In the genomic region with DNA sequence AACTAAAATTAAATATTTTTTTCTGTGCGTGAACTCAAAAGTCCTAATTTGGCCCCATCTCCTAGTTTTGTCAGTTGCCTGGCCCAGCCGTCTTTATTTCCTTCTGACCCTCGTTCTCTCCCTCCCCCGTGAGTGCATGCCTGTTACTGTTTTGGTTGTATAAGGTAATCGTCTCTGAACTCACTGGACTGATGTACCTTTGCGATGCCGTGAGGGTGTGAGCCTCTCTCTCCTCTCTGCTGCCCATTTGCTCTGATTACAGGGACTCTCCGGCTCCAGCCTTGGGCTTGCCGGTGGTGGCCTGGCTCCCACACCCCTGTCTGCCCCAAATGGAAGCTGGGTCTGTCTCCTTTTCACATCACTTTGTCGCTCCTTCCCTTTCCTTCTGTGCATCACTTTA, we compare ENCODE assay signal across 13 cellular contexts.
DNase-seq lines count a peak whose midpoint lies in the region; ATAC-seq lines count a peak whose summit lies in the region.
"Had no signal": no experiment of that assay in that cellular context is flagged by ENCODE, and none has a peak within 500 bp of the region (broad histone marks: within the 10 kb centered on the region; RNA-seq: fewer than 3 reads in every experiment).

No MANE protein-coding gene starts in this region.

- H3K27me3 ChIP-seq in naive thymus-derived CD4-positive, alpha-beta T cell (ENCODE audit: control insufficient read depth in 2 of 2, insufficient read depth in 2 of 2, low read length in 2 of 2) = no peaks in the 10 kb centered on the region
- H3K27me3 ChIP-seq in SJCRH30 = no peaks in the 10 kb centered on the region
- H3K27me3 ChIP-seq: BLaER1 treated with 17β-estradiol and CSF1 and Interleukin-3, amounts not matched to agents 10 nM and 100 nM had no signal

- H3K27ac ChIP-seq in naive thymus-derived CD4-positive, alpha-beta T cell (ENCODE audit: low read depth, low read length) = peak overlapping the region; percentile 28
- H3K27ac ChIP-seq in SJCRH30 = no peak overlapping the region
- H3K27ac ChIP-seq: HL-60 had no signal

- peaks cover 10 to 23% of the 10 kb centered on the region in 2 donors for H3K4me1 ChIP-seq in naive thymus-derived CD4-positive, alpha-beta T cell (ENCODE audit: control insufficient read depth in 2 of 2, insufficient read depth in 2 of 2, low read length in 2 of 2)
- H3K4me1 ChIP-seq in SJCRH30 = peaks cover 16% of the 10 kb centered on the region

- no peak overlapping the region for H3K4me3 ChIP-seq in naive thymus-derived CD4-positive, alpha-beta T cell (ENCODE audit: low read length)
- H3K4me3 ChIP-seq in SJCRH30 = no peak overlapping the region
- H3K4me3 ChIP-seq: BLaER1 treated with 17β-estradiol and CSF1 and Interleukin-3, amounts not matched to agents 10 nM and 100 nM had no signal

- no peak for DNase-seq in activated naive CD4-positive, alpha-beta T cell treated with anti-CD3 and anti-CD28 coated beads for 36 hours
- no peak for DNase-seq in activated naive CD4-positive, alpha-beta T cell treated with anti-CD3 and anti-CD28 coated beads, Interleukin-2, amount 50 U/mL, for 16 hours
- DNase-seq in naive thymus-derived CD4-positive, alpha-beta T cell = no peak
- peak; percentile 37 for DNase-seq in ureter (ENCODE audit: low spot score)
- no peak for DNase-seq in DMS 273 (lab: John Stamatoyannopoulos, UW; ENCODE audit: unreplicated experiment)
- no peak for DNase-seq in NCI-H2107 treated with DMSO at 0.1 percent for 48 hours (lab: John Stamatoyannopoulos, UW; ENCODE audit: unreplicated experiment)
- no peak for DNase-seq in SJCRH30
- DNase-seq: activated naive CD4-positive, alpha-beta T cell treated with anti-CD3 and anti-CD28 coated beads, Interleukin-2, amount 10 ng/mL, durations not matched to agents 7 days and 5 days; NCI-H1694 treated with DMSO at 0.1 percent for 48 hours; nucleus accumbens had no signal

- intact Hi-C loops in activated naive CD4-positive, alpha-beta T cell treated with anti-CD3 and anti-CD28 coated beads for 36 hours (cut with micrococcal nuclease) = no loop called here
- intact Hi-C loops in dendritic cell treated with granulocyte-macrophage colony-stimulating factor and Interleukin-4, amounts not matched to agents 40 ng/mL and 50 ng/mL, for 4 days (cut with micrococcal nuclease) = no loop called here
- intact Hi-C loops in naive thymus-derived CD4-positive, alpha-beta T cell (cut with micrococcal nuclease) = no loop called here

- peak overlapping the region; percentile 4 for H3K27ac Mint-ChIP-seq in activated naive CD4-positive, alpha-beta T cell treated with anti-CD3 and anti-CD28 coated beads for 36 hours
- H3K27ac Mint-ChIP-seq in dendritic cell treated with granulocyte-macrophage colony-stimulating factor and Interleukin-4, amounts not matched to agents 40 ng/mL and 50 ng/mL, for 4 days = peak overlapping the region; percentile 55
- H3K27ac Mint-ChIP-seq in naive thymus-derived CD4-positive, alpha-beta T cell = peak overlapping the region; percentile 12 to 91 (median 67)

- peaks cover 4% of the 10 kb centered on the region for H3K36me3 Mint-ChIP-seq in activated naive CD4-positive, alpha-beta T cell treated with anti-CD3 and anti-CD28 coated beads for 36 hours (ENCODE audit: low read depth)
- peaks cover 89% of the 10 kb centered on the region for H3K36me3 Mint-ChIP-seq in dendritic cell treated with granulocyte-macrophage colony-stimulating factor and Interleukin-4, amounts not matched to agents 40 ng/mL and 50 ng/mL, for 4 days (ENCODE audit: low read depth)
- H3K36me3 Mint-ChIP-seq in naive thymus-derived CD4-positive, alpha-beta T cell = peaks cover 0 to 6% (median 4%) of the 10 kb centered on the region in 5 donors

- no peak overlapping the region for H3K4me3 Mint-ChIP-seq in activated naive CD4-positive, alpha-beta T cell treated with anti-CD3 and anti-CD28 coated beads for 36 hours
- H3K4me3 Mint-ChIP-seq in dendritic cell treated with granulocyte-macrophage colony-stimulating factor and Interleukin-4, amounts not matched to agents 40 ng/mL and 50 ng/mL, for 4 days = no peak overlapping the region
- peak overlapping the region in 7 of 10 donors; percentile 3 to 32 (median 12) for H3K4me3 Mint-ChIP-seq in naive thymus-derived CD4-positive, alpha-beta T cell
- H3K4me3 Mint-ChIP-seq: activated naive CD4-positive, alpha-beta T cell treated with anti-CD3 and anti-CD28 coated beads, Interleukin-2, amount 10 ng/mL, durations not matched to agents 7 days and 5 days had no signal

- H3K36me3 ChIP-seq in naive thymus-derived CD4-positive, alpha-beta T cell (ENCODE audit: control insufficient read depth in 2 of 3, insufficient read depth in 3 of 3, low read length in 3 of 3) = peaks cover 0 to 18% (median 11%) of the 10 kb centered on the region in 3 experiments
- H3K36me3 ChIP-seq in SJCRH30 = peaks cover 7% of the 10 kb centered on the region

- no peak for ATAC-seq in naive thymus-derived CD4-positive, alpha-beta T cell

- no peaks in the 10 kb centered on the region for H3K9me3 ChIP-seq in naive thymus-derived CD4-positive, alpha-beta T cell (ENCODE audit: control insufficient read depth in 2 of 3, low read length in 3 of 3)
- H3K9me3 ChIP-seq in SJCRH30 (replicated peaks) = no peaks in the 10 kb centered on the region
- H3K9me3 ChIP-seq: BLaER1 treated with 17β-estradiol and CSF1 and Interleukin-3, amounts not matched to agents 10 nM and 100 nM had no signal

- H3K9me3 Mint-ChIP-seq in activated naive CD4-positive, alpha-beta T cell treated with anti-CD3 and anti-CD28 coated beads for 36 hours = no peaks in the 10 kb centered on the region
- no peaks in the 10 kb centered on the region for H3K9me3 Mint-ChIP-seq in dendritic cell treated with granulocyte-macrophage colony-stimulating factor and Interleukin-4, amounts not matched to agents 40 ng/mL and 50 ng/mL, for 4 days
- H3K9me3 Mint-ChIP-seq in naive thymus-derived CD4-positive, alpha-beta T cell = no peaks in the 10 kb centered on the region
- H3K9me3 Mint-ChIP-seq: activated naive CD4-positive, alpha-beta T cell treated with anti-CD3 and anti-CD28 coated beads, Interleukin-2, amount 10 ng/mL, durations not matched to agents 7 days and 5 days had no signal

- peaks cover 46% of the 10 kb centered on the region for H3K4me1 Mint-ChIP-seq in activated naive CD4-positive, alpha-beta T cell treated with anti-CD3 and anti-CD28 coated beads for 36 hours (ENCODE audit: low read depth)
- H3K4me1 Mint-ChIP-seq in dendritic cell treated with granulocyte-macrophage colony-stimulating factor and Interleukin-4, amounts not matched to agents 40 ng/mL and 50 ng/mL, for 4 days (ENCODE audit: low read depth) = peaks cover 85% of the 10 kb centered on the region
- H3K4me1 Mint-ChIP-seq in naive thymus-derived CD4-positive, alpha-beta T cell = peaks cover 43 to 72% (median 65%) of the 10 kb centered on the region in 7 donors

- H3K27me3 Mint-ChIP-seq in activated naive CD4-positive, alpha-beta T cell treated with anti-CD3 and anti-CD28 coated beads for 36 hours (ENCODE audit: low read depth) = no peaks in the 10 kb centered on the region
- H3K27me3 Mint-ChIP-seq in dendritic cell treated with granulocyte-macrophage colony-stimulating factor and Interleukin-4, amounts not matched to agents 40 ng/mL and 50 ng/mL, for 4 days = no peaks in the 10 kb centered on the region
- H3K27me3 Mint-ChIP-seq in naive thymus-derived CD4-positive, alpha-beta T cell = no peaks in the 10 kb centered on the region
- H3K27me3 Mint-ChIP-seq: activated naive CD4-positive, alpha-beta T cell treated with anti-CD3 and anti-CD28 coated beads, Interleukin-2, amount 10 ng/mL, durations not matched to agents 7 days and 5 days had no signal

- POLR2A ChIA-PET in naive thymus-derived CD4-positive, alpha-beta T cell (lab: Charles Lee) = interaction anchor here (1.2 kb wide), 1 partner anchor 57 kb away, joined by 3 read pairs; no protein-coding TSS in a partner anchor

- CTCF ChIA-PET in activated naive CD4-positive, alpha-beta T cell treated with anti-CD3 and anti-CD28 coated beads for 36 hours (lab: Charles Lee) = interaction anchor here (0.7 to 2.1 kb wide), 4 partner anchors 13 to 59 kb away, joined by 5 to 8 read pairs (median 6); no protein-coding TSS in a partner anchor
- CTCF ChIA-PET in naive thymus-derived CD4-positive, alpha-beta T cell (lab: Charles Lee) = interaction anchor here (1.2 to 1.4 kb wide), 2 partner anchors 13 to 14 kb away, joined by 4 to 8 read pairs; no protein-coding TSS in a partner anchor

Comparison
In these comparisons a context has a peak if more than half of its experiments do, and no peak if none do; other contexts are left out.
1. H3K27ac Mint-ChIP-seq: peak in every context shown above with its lines; median percentile 67 in naive thymus-derived CD4-positive, alpha-beta T cell; 55 in dendritic cell treated with granulocyte-macrophage colony-stimulating factor and Interleukin-4, amounts not matched to agents 40 ng/mL and 50 ng/mL, for 4 days; 4 in activated naive CD4-positive, alpha-beta T cell treated with anti-CD3 and anti-CD28 coated beads for 36 hours.
2. H3K4me3 Mint-ChIP-seq: peak in naive thymus-derived CD4-positive, alpha-beta T cell (7 of 10); none in activated naive CD4-positive, alpha-beta T cell treated with anti-CD3 and anti-CD28 coated beads for 36 hours (single experiment) and dendritic cell treated with granulocyte-macrophage colony-stimulating factor and Interleukin-4, amounts not matched to agents 40 ng/mL and 50 ng/mL, for 4 days (single experiment).